ENCODE assay signal across 2 cellular contexts in the genomic region with DNA sequence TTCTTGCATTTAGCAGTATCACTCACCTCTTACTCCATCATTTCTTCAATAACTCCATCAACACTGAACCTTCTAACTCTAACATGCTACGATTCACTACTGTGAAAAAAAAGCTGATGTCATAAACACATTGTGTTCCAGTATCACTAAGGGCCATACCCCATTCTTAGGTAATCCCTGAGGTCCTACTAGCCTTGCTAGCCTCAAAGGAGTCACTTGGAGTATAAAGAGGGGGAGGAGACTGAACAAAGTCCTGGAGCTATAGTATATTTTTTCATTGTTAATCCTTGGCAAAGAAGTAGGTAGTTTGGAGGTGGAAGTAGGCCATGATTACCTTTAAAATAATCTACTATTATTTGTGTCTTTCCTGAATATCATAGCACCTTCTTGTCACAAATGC.
TF ChIP-seq lines count a peak whose summit lies in the region.

A gene (minus strand): TSS at position 101 of the 400 bp plus-strand sequence. CDS start 69,667 bp downstream, outside the sequence.

TF ChIP-seq in neural cell, 6 proteins besides CTCF, POLR2A, EP300 and RAD21 (continued from another document):
- TF ChIP-seq, protein P1, sequence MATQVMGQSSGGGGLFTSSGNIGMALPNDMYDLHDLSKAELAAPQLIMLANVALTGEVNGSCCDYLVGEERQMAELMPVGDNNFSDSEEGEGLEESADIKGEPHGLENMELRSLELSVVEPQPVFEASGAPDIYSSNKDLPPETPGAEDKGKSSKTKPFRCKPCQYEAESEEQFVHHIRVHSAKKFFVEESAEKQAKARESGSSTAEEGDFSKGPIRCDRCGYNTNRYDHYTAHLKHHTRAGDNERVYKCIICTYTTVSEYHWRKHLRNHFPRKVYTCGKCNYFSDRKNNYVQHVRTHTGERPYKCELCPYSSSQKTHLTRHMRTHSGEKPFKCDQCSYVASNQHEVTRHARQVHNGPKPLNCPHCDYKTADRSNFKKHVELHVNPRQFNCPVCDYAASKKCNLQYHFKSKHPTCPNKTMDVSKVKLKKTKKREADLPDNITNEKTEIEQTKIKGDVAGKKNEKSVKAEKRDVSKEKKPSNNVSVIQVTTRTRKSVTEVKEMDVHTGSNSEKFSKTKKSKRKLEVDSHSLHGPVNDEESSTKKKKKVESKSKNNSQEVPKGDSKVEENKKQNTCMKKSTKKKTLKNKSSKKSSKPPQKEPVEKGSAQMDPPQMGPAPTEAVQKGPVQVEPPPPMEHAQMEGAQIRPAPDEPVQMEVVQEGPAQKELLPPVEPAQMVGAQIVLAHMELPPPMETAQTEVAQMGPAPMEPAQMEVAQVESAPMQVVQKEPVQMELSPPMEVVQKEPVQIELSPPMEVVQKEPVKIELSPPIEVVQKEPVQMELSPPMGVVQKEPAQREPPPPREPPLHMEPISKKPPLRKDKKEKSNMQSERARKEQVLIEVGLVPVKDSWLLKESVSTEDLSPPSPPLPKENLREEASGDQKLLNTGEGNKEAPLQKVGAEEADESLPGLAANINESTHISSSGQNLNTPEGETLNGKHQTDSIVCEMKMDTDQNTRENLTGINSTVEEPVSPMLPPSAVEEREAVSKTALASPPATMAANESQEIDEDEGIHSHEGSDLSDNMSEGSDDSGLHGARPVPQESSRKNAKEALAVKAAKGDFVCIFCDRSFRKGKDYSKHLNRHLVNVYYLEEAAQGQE (IDR thresholded peaks at IDR 0.05; ENCODE audit: borderline replicate concordance) = no peak
- no peak for TF ChIP-seq EZH2 (IDR thresholded peaks at IDR 0.05; ENCODE audit: borderline replicate concordance, insufficient read depth, low read length, poor library complexity, severe bottlenecking)

TF ChIP-seq in WTC11, 78 proteins besides CTCF, POLR2A, EP300 and RAD21 (continued from another document):
- TF ChIP-seq, protein P2, sequence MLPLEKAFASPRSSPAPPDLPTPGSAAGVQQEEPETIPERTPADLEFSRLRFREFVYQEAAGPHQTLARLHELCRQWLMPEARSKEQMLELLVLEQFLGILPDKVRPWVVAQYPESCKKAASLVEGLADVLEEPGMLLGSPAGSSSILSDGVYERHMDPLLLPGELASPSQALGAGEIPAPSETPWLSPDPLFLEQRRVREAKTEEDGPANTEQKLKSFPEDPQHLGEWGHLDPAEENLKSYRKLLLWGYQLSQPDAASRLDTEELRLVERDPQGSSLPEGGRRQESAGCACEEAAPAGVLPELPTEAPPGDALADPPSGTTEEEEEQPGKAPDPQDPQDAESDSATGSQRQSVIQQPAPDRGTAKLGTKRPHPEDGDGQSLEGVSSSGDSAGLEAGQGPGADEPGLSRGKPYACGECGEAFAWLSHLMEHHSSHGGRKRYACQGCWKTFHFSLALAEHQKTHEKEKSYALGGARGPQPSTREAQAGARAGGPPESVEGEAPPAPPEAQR (CRISPR knock-in tag; IDR thresholded peaks at IDR 0.05) = no peak
- TF ChIP-seq, protein P3, sequence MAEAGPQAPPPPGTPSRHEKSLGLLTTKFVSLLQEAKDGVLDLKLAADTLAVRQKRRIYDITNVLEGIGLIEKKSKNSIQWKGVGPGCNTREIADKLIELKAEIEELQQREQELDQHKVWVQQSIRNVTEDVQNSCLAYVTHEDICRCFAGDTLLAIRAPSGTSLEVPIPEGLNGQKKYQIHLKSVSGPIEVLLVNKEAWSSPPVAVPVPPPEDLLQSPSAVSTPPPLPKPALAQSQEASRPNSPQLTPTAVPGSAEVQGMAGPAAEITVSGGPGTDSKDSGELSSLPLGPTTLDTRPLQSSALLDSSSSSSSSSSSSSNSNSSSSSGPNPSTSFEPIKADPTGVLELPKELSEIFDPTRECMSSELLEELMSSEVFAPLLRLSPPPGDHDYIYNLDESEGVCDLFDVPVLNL (CRISPR knock-in tag; IDR thresholded peaks at IDR 0.05; ENCODE audit: borderline replicate concordance, low read depth) = no peak
- no peak for TF ChIP-seq KAT7 (CRISPR knock-in tag; IDR thresholded peaks at IDR 0.05; ENCODE audit: borderline replicate concordance)
- TF ChIP-seq, protein P4, sequence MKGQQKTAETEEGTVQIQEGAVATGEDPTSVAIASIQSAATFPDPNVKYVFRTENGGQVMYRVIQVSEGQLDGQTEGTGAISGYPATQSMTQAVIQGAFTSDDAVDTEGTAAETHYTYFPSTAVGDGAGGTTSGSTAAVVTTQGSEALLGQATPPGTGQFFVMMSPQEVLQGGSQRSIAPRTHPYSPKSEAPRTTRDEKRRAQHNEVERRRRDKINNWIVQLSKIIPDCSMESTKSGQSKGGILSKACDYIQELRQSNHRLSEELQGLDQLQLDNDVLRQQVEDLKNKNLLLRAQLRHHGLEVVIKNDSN (CRISPR knock-in tag; IDR thresholded peaks at IDR 0.05) = no peak
- TF ChIP-seq HMGA2 (CRISPR knock-in tag; IDR thresholded peaks at IDR 0.05) = no peak
- TF ChIP-seq, protein P5, sequence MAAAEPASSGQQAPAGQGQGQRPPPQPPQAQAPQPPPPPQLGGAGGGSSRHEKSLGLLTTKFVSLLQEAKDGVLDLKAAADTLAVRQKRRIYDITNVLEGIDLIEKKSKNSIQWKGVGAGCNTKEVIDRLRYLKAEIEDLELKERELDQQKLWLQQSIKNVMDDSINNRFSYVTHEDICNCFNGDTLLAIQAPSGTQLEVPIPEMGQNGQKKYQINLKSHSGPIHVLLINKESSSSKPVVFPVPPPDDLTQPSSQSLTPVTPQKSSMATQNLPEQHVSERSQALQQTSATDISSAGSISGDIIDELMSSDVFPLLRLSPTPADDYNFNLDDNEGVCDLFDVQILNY (CRISPR knock-in tag; IDR thresholded peaks at IDR 0.05) = no peak
- no peak for TF ChIP-seq TP53 (CRISPR knock-in tag; IDR thresholded peaks at IDR 0.05)
- TF ChIP-seq ZNF671 (CRISPR knock-in tag; IDR thresholded peaks at IDR 0.05) = no peak
- no peak for TF ChIP-seq NFYB (CRISPR knock-in tag; conservative IDR thresholded peaks at IDR 0.05; ENCODE audit: low read depth)
- no peak for TF ChIP-seq JAZF1 (CRISPR knock-in tag; IDR thresholded peaks at IDR 0.05)
